8 cellular contexts compared by ENCODE assay signal in genomic region chr11:34053161-34053686, GRCh38. TPM values are rescaled to one million over a fixed set of nuclear protein-coding genes. Genes with fewer than 3 reads are reported as not detected.
DNase-seq lines count a peak whose midpoint lies in the region; ATAC-seq lines count a peak whose summit lies in the region.

No MANE protein-coding gene starts in this region.

- peaks cover 29% of the 10 kb centered on the region for H3K36me3 Mint-ChIP-seq in activated CD8-positive, alpha-beta T cell treated with anti-CD3 and anti-CD28 coated beads, Interleukin-2, amount 10 ng/mL, durations not matched to agents 7 days and 5 days (ENCODE audit: low read depth)

- H3K4me1 Mint-ChIP-seq in activated CD8-positive, alpha-beta T cell treated with anti-CD3 and anti-CD28 coated beads, Interleukin-2, amount 10 ng/mL, durations not matched to agents 7 days and 5 days (ENCODE audit: low read depth): peaks cover 31% of the 10 kb centered on the region

- POLR2A ChIA-PET in activated CD8-positive, alpha-beta T cell treated with anti-CD3 and anti-CD28 coated beads, Interleukin-2, amount 10 ng/mL, durations not matched to agents 7 days and 5 days (lab: Charles Lee): interaction anchor here (0.8 to 2.6 kb wide), 4 partner anchors 9 to 52 kb away, joined by 3 to 14 read pairs (median 5); partner anchors contain the start of gene NAT10

- no peaks in the 10 kb centered on the region for H3K27me3 Mint-ChIP-seq in activated CD8-positive, alpha-beta T cell treated with anti-CD3 and anti-CD28 coated beads, Interleukin-2, amount 10 ng/mL, durations not matched to agents 7 days and 5 days (ENCODE audit: low read depth)

- H3K9me3 Mint-ChIP-seq in activated CD8-positive, alpha-beta T cell treated with anti-CD3 and anti-CD28 coated beads, Interleukin-2, amount 10 ng/mL, durations not matched to agents 7 days and 5 days (ENCODE audit: insufficient read depth): no peaks in the 10 kb centered on the region

- peak overlapping the region; percentile 99 for H3K27ac Mint-ChIP-seq in activated CD8-positive, alpha-beta T cell treated with anti-CD3 and anti-CD28 coated beads, Interleukin-2, amount 10 ng/mL, durations not matched to agents 7 days and 5 days

- CTCF ChIA-PET in activated CD8-positive, alpha-beta T cell treated with anti-CD3 and anti-CD28 coated beads, Interleukin-2, amount 10 ng/mL, durations not matched to agents 7 days and 5 days (lab: Charles Lee): no interaction called here

- peak overlapping the region; percentile 100 for H3K4me3 Mint-ChIP-seq in activated CD8-positive, alpha-beta T cell treated with anti-CD3 and anti-CD28 coated beads, Interleukin-2, amount 10 ng/mL, durations not matched to agents 7 days and 5 days

- ATAC-seq in HG03159 (IDR thresholded peaks at IDR 0.05; ENCODE audit: unreplicated experiment): peak; percentile 53
- ATAC-seq in activated CD8-positive, alpha-beta T cell treated with anti-CD3 and anti-CD28 coated beads, Interleukin-2, amount 10 ng/mL, durations not matched to agents 7 days and 5 days: peak; percentile 63

- peak; percentile 20 for DNase-seq in NCI-H510A (lab: John Stamatoyannopoulos, UW)
- DNase-seq in NCI-H510A treated with DMSO at 0.1 percent for 48 hours (lab: John Stamatoyannopoulos, UW): no peak
- DNase-seq in NCI-H69 (lab: John Stamatoyannopoulos, UW): peak; percentile 85
- DNase-seq in activated CD8-positive, alpha-beta T cell treated with anti-CD3 and anti-CD28 coated beads, Interleukin-2, amount 10 ng/mL, durations not matched to agents 7 days and 5 days: peak; percentile 90
- DNase-seq in effector CD4-positive, alpha-beta T cell: peak; percentile 69
- peak; percentile 70 for DNase-seq in medulla oblongata (ENCODE audit: extremely low spot score)
- DNase-seq in stimulated activated CD8-positive, alpha-beta memory T cell treated with anti-CD3 and anti-CD28 coated beads, Interleukin-12 subunit alpha, Interleukin-12 subunit beta, amount 100 ng/mL, for 24 hours (ENCODE audit: extremely low read depth): peak; percentile 63

RNA-seq across cellular contexts. Expression of gene CAPRIN1, which starts 1.7 kb away (rescaled TPM):
- total RNA-seq in activated CD8-positive, alpha-beta T cell treated with anti-CD3 and anti-CD28 coated beads, Interleukin-2, amount 10 ng/mL, durations not matched to agents 7 days and 5 days: 100 to 1,000 TPM; 219 to 235 TPM

RNA-seq across cellular contexts. Expression of gene NAT10, which starts 52.2 kb away (rescaled TPM):
- 10 to 100 TPM; 76.9 to 78.7 TPM for total RNA-seq in activated CD8-positive, alpha-beta T cell treated with anti-CD3 and anti-CD28 coated beads, Interleukin-2, amount 10 ng/mL, durations not matched to agents 7 days and 5 days
